In the genomic region with DNA sequence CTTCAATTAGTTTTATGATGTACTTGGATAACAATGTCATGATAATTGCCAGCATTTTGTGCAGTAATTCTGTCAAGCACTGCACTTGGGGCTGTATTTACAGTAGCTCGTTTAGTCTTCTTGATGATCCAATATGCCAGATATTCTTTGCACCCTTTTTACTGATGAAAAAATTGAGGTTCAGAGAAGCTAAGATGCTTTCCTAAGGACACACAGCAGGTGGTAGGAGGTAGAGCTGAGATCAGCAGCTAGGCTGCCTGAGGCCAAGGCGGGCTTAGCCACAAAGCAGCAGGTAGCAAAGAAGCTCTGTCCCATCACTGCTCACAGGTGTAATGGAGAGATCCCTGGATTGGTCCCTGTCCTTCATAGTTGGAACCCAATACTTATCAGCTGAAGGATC, we compare ENCODE assay signal across 32 cellular contexts. TPM values are rescaled to one million over a fixed set of nuclear protein-coding genes. Genes with fewer than 3 reads are reported as not detected.
"Had no signal": no experiment of that assay in that cellular context is flagged by ENCODE, and none has a peak within 500 bp of the region (broad histone marks: within the 10 kb centered on the region; RNA-seq: fewer than 3 reads in every experiment).

No MANE protein-coding gene starts in this region.

- H3K36me3 ChIP-seq: Peyer's patch, SJSA1 had no signal

- H3K27ac ChIP-seq: Peyer's patch, SJSA1 had no signal

- H3K27me3 ChIP-seq: Peyer's patch, SJSA1 had no signal

- H3K4me2 ChIP-seq: SK-N-SH had no signal

- H3K9me3 ChIP-seq: Peyer's patch, SJSA1, SK-N-SH had no signal

- H3K9me3 Mint-ChIP-seq: activated CD4-positive, alpha-beta T cell treated with anti-CD3 and anti-CD28 coated beads, Interleukin-2, amount 10 ng/mL, durations not matched to agents 24 days and 14 days; activated CD8-positive, alpha-beta T cell treated with anti-CD3 and anti-CD28 coated beads for 36 hours; activated naive CD4-positive, alpha-beta T cell treated with anti-CD3 and anti-CD28 coated beads for 36 hours; activated naive CD4-positive, alpha-beta T cell treated with anti-CD3 and anti-CD28 coated beads, Interleukin-2, amount 50 U/mL, for 72 hours; activated T-cell treated with anti-CD3 and anti-CD28 coated beads, Interleukin-2, amount 50 U/mL, for 4 hours; activated T-helper 1 cell treated with anti-CD3 and anti-CD28 coated beads, Interleukin-12 subunit alpha, Interleukin-12 subunit beta, Interleukin-2, Interleukin-4 antibody, amounts not matched to agents 30 ng/mL and 10 ng/mL and 1 ng/mL, durations not matched to agents 14 hours and 24 hours and 36 hours; brain; T-helper 1 cell treated with Interleukin-12 subunit alpha and Interleukin-12 subunit beta and Interleukin-4 antibody, amounts not matched to agents 30 μg/mL and 1 μg/mL, for 36 hours; T-helper 2 cell treated with Interferon-gamma antibody and Interleukin-4, amounts not matched to agents 5 μg/mL and 100 μg/mL, for 36 hours had no signal

- FAIRE-seq: TTC549 had no signal

- H3K4me3 ChIP-seq: Peyer's patch, SJSA1 had no signal

- H3K27ac Mint-ChIP-seq: activated CD4-positive, alpha-beta T cell treated with anti-CD3 and anti-CD28 coated beads, Interleukin-2, amount 10 ng/mL, durations not matched to agents 24 days and 14 days; activated CD8-positive, alpha-beta T cell treated with anti-CD3 and anti-CD28 coated beads for 36 hours; activated naive CD4-positive, alpha-beta T cell treated with anti-CD3 and anti-CD28 coated beads for 36 hours; activated naive CD4-positive, alpha-beta T cell treated with anti-CD3 and anti-CD28 coated beads, Interleukin-2, amount 50 U/mL, for 72 hours; activated T-helper 1 cell treated with anti-CD3 and anti-CD28 coated beads, Interleukin-12 subunit alpha, Interleukin-12 subunit beta, Interleukin-2, Interleukin-4 antibody, amounts not matched to agents 30 ng/mL and 10 ng/mL and 1 ng/mL, durations not matched to agents 14 hours and 24 hours and 36 hours; T-helper 1 cell treated with Interleukin-12 subunit alpha and Interleukin-12 subunit beta and Interleukin-4 antibody, amounts not matched to agents 30 μg/mL and 1 μg/mL, for 36 hours; T-helper 2 cell treated with Interferon-gamma antibody and Interleukin-4, amounts not matched to agents 5 μg/mL and 100 μg/mL, for 36 hours had no signal

- H3K36me3 Mint-ChIP-seq: activated naive CD4-positive, alpha-beta T cell treated with anti-CD3 and anti-CD28 coated beads, Interleukin-2, amount 50 U/mL, for 72 hours; brain had no signal

- H3K4me3 Mint-ChIP-seq: activated CD4-positive, alpha-beta T cell treated with anti-CD3 and anti-CD28 coated beads, Interleukin-2, amount 10 ng/mL, durations not matched to agents 24 days and 14 days; activated CD8-positive, alpha-beta T cell treated with anti-CD3 and anti-CD28 coated beads for 36 hours; activated naive CD4-positive, alpha-beta T cell treated with anti-CD3 and anti-CD28 coated beads for 36 hours; activated T-cell treated with anti-CD3 and anti-CD28 coated beads, Interleukin-2, amount 50 U/mL, for 4 hours; activated T-helper 1 cell treated with anti-CD3 and anti-CD28 coated beads, Interleukin-12 subunit alpha, Interleukin-12 subunit beta, Interleukin-2, Interleukin-4 antibody, amounts not matched to agents 30 ng/mL and 10 ng/mL and 1 ng/mL, durations not matched to agents 14 hours and 24 hours and 36 hours; brain; T-helper 1 cell treated with Interleukin-12 subunit alpha and Interleukin-12 subunit beta and Interleukin-4 antibody, amounts not matched to agents 30 μg/mL and 1 μg/mL, for 36 hours; T-helper 2 cell treated with Interferon-gamma antibody and Interleukin-4, amounts not matched to agents 5 μg/mL and 100 μg/mL, for 36 hours had no signal

- H3K9ac ChIP-seq: SK-N-SH had no signal

- ATAC-seq: activated CD8-positive, alpha-beta T cell treated with anti-CD3 and anti-CD28 coated beads for 36 hours; activated naive CD4-positive, alpha-beta T cell treated with anti-CD3 and anti-CD28 coated beads, Interleukin-2, amount 50 U/mL, for 72 hours; activated T-cell treated with anti-CD3 and anti-CD28 coated beads, Interleukin-2, amount 50 U/mL, for 4 hours; PC-3 had no signal

- DNase-seq: activated CD4-positive, alpha-beta T cell treated with anti-CD3 and anti-CD28 coated beads, Interleukin-2, amount 10 ng/mL, durations not matched to agents 24 days and 14 days; activated CD4-positive, alpha-beta T cell treated with anti-CD3 and anti-CD28 coated beads, Interleukin-2, amount 50 U/mL, for 4 hours; activated CD8-positive, alpha-beta memory T cell treated with anti-CD3 and anti-CD28 coated beads, Interleukin-2, amount 50 U/mL, for 4 hours; activated CD8-positive, alpha-beta T cell treated with anti-CD3 and anti-CD28 coated beads for 36 hours; activated gamma-delta T cell treated with Interleukin-2 at 50 U/mL for 16 hours; activated naive CD4-positive, alpha-beta T cell treated with anti-CD3 and anti-CD28 coated beads for 36 hours; activated T-cell treated with anti-CD3 and anti-CD28 coated beads for 4 hours; activated T-cell treated with anti-CD3 and anti-CD28 coated beads, Interleukin-2, amount 50 U/mL, for 4 hours; central memory CD4-positive, alpha-beta T cell; NCI-H1092 treated with DMSO at 0.1 percent for 48 hours; NCI-H146; NCI-H187; NCI-H2029 treated with DMSO at 0.1 percent for 48 hours; NCI-H2107; NCI-H2171; NCI-H510A; NCI-H526; NCI-H82; NK-92 treated with Interleukin-12 subunit alpha and Interleukin-12 subunit beta, amount 100 ng/mL, for 24 hours; PC-3; Peyer's patch; RPMI8226; SHP77 treated with DMSO at 0.1 percent for 48 hours; SK-N-SH had no signal

RNA-seq across cellular contexts. Expression of gene SUMO4, which starts 33.3 kb away (rescaled TPM):
- total RNA-seq: M059J had no signal
- polyA plus RNA-seq: SK-N-SH had no signal

RNA-seq across cellular contexts. Expression of gene ZC3H12D, which starts 51.4 kb away (rescaled TPM):
- total RNA-seq: PC-3, SJSA1 had no signal
